ENCODE assay signal across 8 cellular contexts in genomic region chr14:90235179-90235976, GRCh38. TPM values are rescaled to one million over a fixed set of nuclear protein-coding genes. Genes with fewer than 3 reads are reported as not detected.
DNase-seq lines count a peak whose midpoint lies in the region; ATAC-seq and TF ChIP-seq lines count a peak whose summit lies in the region.

No MANE protein-coding gene starts in this region.

- peaks cover 10% of the 10 kb centered on the region for H3K27me3 Mint-ChIP-seq in activated CD8-positive, alpha-beta T cell treated with anti-CD3 and anti-CD28 coated beads for 36 hours
- peaks cover 11% of the 10 kb centered on the region for H3K27me3 Mint-ChIP-seq in endothelial cell (ENCODE audit: unreplicated experiment)

- H3K36me3 ChIP-seq in mucosa of descending colon (ENCODE audit: low read depth): no peaks in the 10 kb centered on the region

- H3K9me3 Mint-ChIP-seq in activated CD8-positive, alpha-beta T cell treated with anti-CD3 and anti-CD28 coated beads for 36 hours: peaks cover 25% of the 10 kb centered on the region
- peaks cover 16% of the 10 kb centered on the region for H3K9me3 Mint-ChIP-seq in endothelial cell (ENCODE audit: unreplicated experiment)

- DNase-seq in NK-92 treated with Interleukin-12 subunit alpha and Interleukin-12 subunit beta, amount 100 ng/mL, for 24 hours (lab: John Stamatoyannopoulos, UW): peak; percentile 40
- no peak for DNase-seq in NK-92 (lab: John Stamatoyannopoulos, UW; ENCODE audit: unreplicated experiment)
- peak; percentile 38 for DNase-seq in HS-27A (ENCODE audit: low read depth)
- DNase-seq in NCI-H774 (lab: John Stamatoyannopoulos, UW): peak; percentile 64
- peak; percentile 75 for DNase-seq in activated CD8-positive, alpha-beta T cell treated with anti-CD3 and anti-CD28 coated beads for 36 hours
- DNase-seq in endothelial cell (ENCODE audit: low spot score): peak; percentile 78
- peak; percentile 55 to 76 (median 71) for DNase-seq in mucosa of descending colon
- DNase-seq in stimulated activated CD8-positive, alpha-beta memory T cell treated with anti-CD3 and anti-CD28 coated beads, Interleukin-7, amount 100 ng/mL, for 24 hours (ENCODE audit: low read depth): peak; percentile 45

- no peak overlapping the region for H3K27ac Mint-ChIP-seq in activated CD8-positive, alpha-beta T cell treated with anti-CD3 and anti-CD28 coated beads for 36 hours
- no peak overlapping the region for H3K27ac Mint-ChIP-seq in endothelial cell (ENCODE audit: unreplicated experiment)

- peaks cover 28% of the 10 kb centered on the region for H3K9me3 ChIP-seq in mucosa of descending colon

- H3K4me3 ChIP-seq in mucosa of descending colon: no peak overlapping the region

- peaks cover 8% of the 10 kb centered on the region for H3K36me3 Mint-ChIP-seq in activated CD8-positive, alpha-beta T cell treated with anti-CD3 and anti-CD28 coated beads for 36 hours (ENCODE audit: low read depth)
- peaks cover 17% of the 10 kb centered on the region for H3K36me3 Mint-ChIP-seq in endothelial cell (ENCODE audit: low read depth, unreplicated experiment)

- ATAC-seq in activated CD8-positive, alpha-beta T cell treated with anti-CD3 and anti-CD28 coated beads for 36 hours: peak; percentile 87
- ATAC-seq in mucosa of descending colon: peak; percentile 96

- TF ChIP-seq CTCF in activated CD8-positive, alpha-beta T cell treated with anti-CD3 and anti-CD28 coated beads for 36 hours (IDR thresholded peaks at IDR 0.05): peak; percentile 99
- TF ChIP-seq CTCF in endothelial cell (IDR thresholded peaks at IDR 0.05; ENCODE audit: unreplicated experiment) (peak; percentile 100), mucosa of descending colon (IDR thresholded peaks at IDR 0.05) (peak; percentile 94)

- intact Hi-C loops in activated CD8-positive, alpha-beta T cell treated with anti-CD3 and anti-CD28 coated beads for 36 hours (cut with micrococcal nuclease): loop anchor here (10.0 kb wide), 2 partner anchors 301 to 1211 kb away; no protein-coding TSS in a partner anchor
- intact Hi-C loops in mucosa of descending colon (cut with DNase I, micrococcal nuclease): loop anchor here in 1 of 2 donors (10.0 kb wide), 1 partner anchor 261 kb away; no protein-coding TSS in a partner anchor

- POLR2A ChIA-PET in activated CD8-positive, alpha-beta T cell treated with anti-CD3 and anti-CD28 coated beads for 36 hours (lab: Charles Lee): interaction anchor here (1.0 kb wide), 1 partner anchor 275 kb away, joined by 3 read pairs; no protein-coding TSS in a partner anchor

- no peaks in the 10 kb centered on the region for H3K4me1 ChIP-seq in mucosa of descending colon (ENCODE audit: low read depth)

- CTCF ChIA-PET in activated CD8-positive, alpha-beta T cell treated with anti-CD3 and anti-CD28 coated beads for 36 hours (lab: Charles Lee): interaction anchor here (0.6 to 2.7 kb wide), 29 partner anchors 9 to 482 kb away, joined by 3 to 30 read pairs (median 4); partner anchors contain the start of gene PSMC1

- H3K4me1 Mint-ChIP-seq in activated CD8-positive, alpha-beta T cell treated with anti-CD3 and anti-CD28 coated beads for 36 hours (ENCODE audit: low read depth): no peaks in the 10 kb centered on the region
- H3K4me1 Mint-ChIP-seq in endothelial cell (ENCODE audit: unreplicated experiment): no peaks in the 10 kb centered on the region

- no peak overlapping the region for H3K4me3 Mint-ChIP-seq in activated CD8-positive, alpha-beta T cell treated with anti-CD3 and anti-CD28 coated beads for 36 hours
- H3K4me3 Mint-ChIP-seq in endothelial cell (ENCODE audit: unreplicated experiment): no peak overlapping the region

RNA-seq across cellular contexts. Expression of gene PSMC1, which starts 21.0 kb away (rescaled TPM):
- total RNA-seq in activated CD8-positive, alpha-beta T cell treated with anti-CD3 and anti-CD28 coated beads for 36 hours: 100 to 1,000 TPM; 101 to 105 TPM
- total RNA-seq in endothelial cell (ENCODE audit: unreplicated experiment): 105 TPM
- total RNA-seq in mucosa of descending colon: 10 to 100 TPM; 70.2 to 79.6 (median 78.6) TPM
